8 cellular contexts compared by ENCODE assay signal in the genomic region with DNA sequence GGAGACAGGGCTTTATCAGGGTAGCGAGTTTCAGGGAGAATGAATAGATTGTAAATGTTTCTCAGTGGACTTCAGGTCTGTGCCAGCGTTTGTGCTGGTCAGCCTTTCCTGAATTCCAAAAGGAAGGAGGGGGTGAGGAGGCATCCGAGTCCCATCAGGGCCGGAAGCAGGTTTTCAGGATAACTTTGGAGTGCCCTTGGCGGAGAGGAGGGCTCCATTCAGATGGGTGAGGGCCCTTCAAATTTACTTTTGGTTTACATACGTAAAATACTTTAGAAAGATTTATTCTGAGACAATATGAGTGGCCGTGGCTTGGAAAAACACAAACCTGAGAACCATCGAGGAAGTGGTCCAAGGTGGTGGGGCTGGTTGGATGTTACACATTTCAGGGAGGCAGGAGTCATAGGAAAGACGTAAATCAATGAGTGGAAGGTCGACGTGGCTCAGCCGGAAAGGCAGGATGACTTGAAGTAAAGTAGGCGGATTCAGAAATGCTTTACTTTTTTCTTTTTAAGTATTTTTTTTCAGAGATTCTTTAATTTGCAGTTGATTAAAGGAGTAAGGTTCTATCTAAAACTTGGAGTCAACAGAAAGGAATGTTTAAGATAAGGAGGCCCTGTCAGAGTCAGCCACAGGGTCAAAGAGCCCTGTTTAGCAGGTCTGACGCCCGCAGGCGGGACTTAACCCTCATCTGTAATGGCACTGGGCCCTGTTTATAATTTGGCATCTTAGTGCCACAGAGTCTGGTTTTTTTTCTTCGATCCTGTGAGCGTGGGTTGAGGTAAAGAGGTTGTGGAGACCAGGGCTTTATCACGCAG. TPM values are rescaled to one million over a fixed set of nuclear protein-coding genes. Genes with fewer than 3 reads are reported as not detected.
DNase-seq lines count a peak whose midpoint lies in the region; ATAC-seq, FAIRE-seq and TF ChIP-seq lines count a peak whose summit lies in the region.

No MANE protein-coding gene starts in this region.

- no peaks in the 10 kb centered on the region for H3K36me3 ChIP-seq in ovary

- DNase-seq in GM03348 (ENCODE audit: low spot score) (peak; percentile 57), RWPE1 (ENCODE audit: low spot score) (peak; percentile 73), fibroblast of mammary gland (ENCODE audit: low read depth) (peak; percentile 66), ovary (peak; percentile 69 to 81 (median 71)), putamen (ENCODE audit: low spot score) (no peak), D721Med (ENCODE audit: insufficient read length, low spot score) (no peak)
- DNase-seq in activated naive CD8-positive, alpha-beta T cell treated with anti-CD3 and anti-CD28 coated beads, Interleukin-2, amount 50 U/mL, for 24 hours: no peak

- no peak for TF ChIP-seq EP300 in ovary (IDR thresholded peaks at IDR 0.05)

- 7 to 16% (median 8%) methylated on average over 19 of the region's 19 CpGs for WGBS in ovary, 3 donors

- FAIRE-seq in D721Med (lab: Jason Lieb, UNC): no peak

- ATAC-seq in GM21423 (IDR thresholded peaks at IDR 0.05; ENCODE audit: unreplicated experiment): no peak
- no peak for ATAC-seq in activated naive CD8-positive, alpha-beta T cell treated with anti-CD3 and anti-CD28 coated beads, Interleukin-2, amount 50 U/mL, for 24 hours

- CTCF ChIA-PET in RWPE1 (lab: Yijun Ruan, JAX): no interaction called here

- POLR2A ChIA-PET in RWPE1 (lab: Yijun Ruan, JAX; ENCODE audit: low non-redundant PET): no interaction called here

- no peaks in the 10 kb centered on the region for H3K27me3 Mint-ChIP-seq in activated naive CD8-positive, alpha-beta T cell treated with anti-CD3 and anti-CD28 coated beads, Interleukin-2, amount 50 U/mL, for 24 hours

- H3K27ac ChIP-seq in RWPE1 (0 out of 2 replicates have a peak overlapping the region, but pooled peaks have one; percentile 6), ovary (peak overlapping the region; percentile 23 to 87)

- TF ChIP-seq POLR2A in ovary (IDR thresholded peaks at IDR 0.05): no peak

- no peak overlapping the region for H3K27ac Mint-ChIP-seq in activated naive CD8-positive, alpha-beta T cell treated with anti-CD3 and anti-CD28 coated beads, Interleukin-2, amount 50 U/mL, for 24 hours

- H3K9me3 ChIP-seq in ovary: no peaks in the 10 kb centered on the region

- TF ChIP-seq CTCF in RWPE1 (conservative IDR thresholded peaks at IDR 0.05; ENCODE audit: low read depth) (no peak), fibroblast of mammary gland (conservative IDR thresholded peaks at IDR 0.05; ENCODE audit: control insufficient read depth, insufficient read depth, low read depth, low read length) (no peak), ovary (IDR thresholded peaks at IDR 0.05) (no peak), D721Med (IDR thresholded peaks at IDR 0.05; ENCODE audit: insufficient read depth, missing control alignments) (no peak)

- peaks cover 9% of the 10 kb centered on the region for H3K4me1 ChIP-seq in ovary (ENCODE audit: insufficient read depth)

- H3K4me3 ChIP-seq in fibroblast of mammary gland (ENCODE audit: control insufficient read depth, low read depth, low read length): no peak overlapping the region
- H3K4me3 ChIP-seq in ovary: no peak overlapping the region

- H3K36me3 Mint-ChIP-seq in activated naive CD8-positive, alpha-beta T cell treated with anti-CD3 and anti-CD28 coated beads, Interleukin-2, amount 50 U/mL, for 24 hours (ENCODE audit: low read depth): no peaks in the 10 kb centered on the region

- H3K27me3 ChIP-seq in ovary: no peaks in the 10 kb centered on the region

- H3K4me3 Mint-ChIP-seq in activated naive CD8-positive, alpha-beta T cell treated with anti-CD3 and anti-CD28 coated beads, Interleukin-2, amount 50 U/mL, for 24 hours: no peak overlapping the region

- no peaks in the 10 kb centered on the region for H3K9me3 Mint-ChIP-seq in activated naive CD8-positive, alpha-beta T cell treated with anti-CD3 and anti-CD28 coated beads, Interleukin-2, amount 50 U/mL, for 24 hours

- H3K4me1 Mint-ChIP-seq in activated naive CD8-positive, alpha-beta T cell treated with anti-CD3 and anti-CD28 coated beads, Interleukin-2, amount 50 U/mL, for 24 hours: peaks cover 23% of the 10 kb centered on the region

- intact Hi-C loops in ovary (cut with DNase I): no loop called here

RNA-seq across cellular contexts. Expression of a gene that starts 32.8 kb away (rescaled TPM):
- 10 to 100 TPM; 14.8 to 72.7 (median 36.2) TPM for total RNA-seq in ovary
- 10 to 100 TPM in 1 of 2 donors, 1 to 10 TPM in 1; 6.6 to 25.3 TPM for polyA plus RNA-seq in ovary

Comparison
In these comparisons a context has a peak if more than half of its experiments do, and no peak if none do; other contexts are left out.
1. DNase-seq: peak in GM03348 (single experiment), RWPE1 (single experiment), fibroblast of mammary gland (single experiment) and ovary (5 of 5); none in putamen (single experiment), activated naive CD8-positive, alpha-beta T cell treated with anti-CD3 and anti-CD28 coated beads, Interleukin-2, amount 50 U/mL, for 24 hours (single experiment) and D721Med (single experiment).